8 cellular contexts compared by ENCODE assay signal in genomic region chr11:67429038-67429668, GRCh38. TPM values are rescaled to one million over a fixed set of nuclear protein-coding genes. Genes with fewer than 3 reads are reported as not detected.
DNase-seq lines count a peak whose midpoint lies in the region; ATAC-seq and TF ChIP-seq lines count a peak whose summit lies in the region.

No MANE protein-coding gene starts in this region.

- H3K36me3 ChIP-seq in HAP-1 (replicated peaks) = peaks cover 31% of the 10 kb centered on the region
- no peaks in the 10 kb centered on the region for H3K36me3 ChIP-seq in hepatocyte (replicated peaks; ENCODE audit: insufficient read depth, low read depth)
- no peaks in the 10 kb centered on the region for H3K36me3 ChIP-seq in smooth muscle cell (ENCODE audit: low read depth)

- H4K20me1 ChIP-seq in hepatocyte (ENCODE audit: insufficient read depth, poor library complexity, severe bottlenecking) (no peaks in the 10 kb centered on the region), smooth muscle cell (ENCODE audit: low read depth) (no peaks in the 10 kb centered on the region)

- H3K9me2 ChIP-seq in hepatocyte (replicated peaks; ENCODE audit: insufficient read depth) = no peaks in the 10 kb centered on the region

- H3K4me3 ChIP-seq in HAP-1 (peak overlapping the region; percentile 87), hepatocyte (peak overlapping the region; percentile 86), smooth muscle cell (peak overlapping the region; percentile 80)

- no peaks in the 10 kb centered on the region for H3F3A ChIP-seq in smooth muscle cell (ENCODE audit: low read depth)

- peaks cover 26% of the 10 kb centered on the region for H3K36me3 Mint-ChIP-seq in activated CD4-positive, alpha-beta memory T cell treated with anti-CD3 and anti-CD28 coated beads, Interleukin-2, amount 10 ng/mL, durations not matched to agents 7 days and 5 days (ENCODE audit: low read depth)

- POLR2A ChIA-PET in activated CD4-positive, alpha-beta memory T cell treated with anti-CD3 and anti-CD28 coated beads, Interleukin-2, amount 10 ng/mL, durations not matched to agents 7 days and 5 days (lab: Charles Lee) = interaction anchor here (0.7 to 15.2 kb wide), 14 partner anchors 9 to 151 kb away, joined by 3 to 361 read pairs (median 5); partner anchors contain the start of genes CORO1B, PPP1CA, PTPRCAP and TBC1D10C

- H3K4me2 ChIP-seq in hepatocyte (peak overlapping the region; percentile 96), smooth muscle cell (peak overlapping the region; percentile 99)

- CTCF ChIA-PET in activated CD4-positive, alpha-beta memory T cell treated with anti-CD3 and anti-CD28 coated beads, Interleukin-2, amount 10 ng/mL, durations not matched to agents 7 days and 5 days (lab: Charles Lee) = interaction anchor here (1.7 to 2.1 kb wide), 3 partner anchors 10 to 28 kb away, joined by 5 to 9 read pairs (median 9); partner anchors contain the start of gene PPP1CA

- no peaks in the 10 kb centered on the region for H3K27me3 ChIP-seq in HAP-1 (ENCODE audit: low read depth)
- no peaks in the 10 kb centered on the region for H3K27me3 ChIP-seq in hepatocyte
- no peaks in the 10 kb centered on the region for H3K27me3 ChIP-seq in smooth muscle cell (ENCODE audit: low read depth)

- TF ChIP-seq CTCF in hepatocyte (IDR thresholded peaks at IDR 0.05; ENCODE audit: poor library complexity) (no peak), smooth muscle cell (IDR thresholded peaks at IDR 0.05; ENCODE audit: borderline replicate concordance, insufficient read depth, poor library complexity, severe bottlenecking) (no peak)

- peaks cover 24% of the 10 kb centered on the region for H3K79me2 ChIP-seq in hepatocyte
- peaks cover 24% of the 10 kb centered on the region for H3K79me2 ChIP-seq in smooth muscle cell (ENCODE audit: low read depth)

- peaks cover 11% of the 10 kb centered on the region for H3K4me1 ChIP-seq in HAP-1
- H3K4me1 ChIP-seq in hepatocyte (ENCODE audit: insufficient read depth) = peaks cover 10% of the 10 kb centered on the region
- no peaks in the 10 kb centered on the region for H3K4me1 ChIP-seq in smooth muscle cell (ENCODE audit: low read depth)

- H3K27ac ChIP-seq in hepatocyte = peak overlapping the region; percentile 84
- peak overlapping the region; percentile 74 for H3K27ac ChIP-seq in smooth muscle cell (ENCODE audit: low read depth)

- H2AFZ ChIP-seq in hepatocyte = peak overlapping the region; percentile 57
- H2AFZ ChIP-seq in smooth muscle cell (ENCODE audit: low read depth) = no peak overlapping the region

- no peaks in the 10 kb centered on the region for H3K9me3 Mint-ChIP-seq in activated CD4-positive, alpha-beta memory T cell treated with anti-CD3 and anti-CD28 coated beads, Interleukin-2, amount 10 ng/mL, durations not matched to agents 7 days and 5 days

- peak overlapping the region; percentile 94 for H3K9ac ChIP-seq in smooth muscle cell (ENCODE audit: low read depth)

- DNase-seq in HAP-1 (ENCODE audit: low spot score in 2 of 2) = no peak
- no peak for DNase-seq in activated CD4-positive, alpha-beta memory T cell treated with anti-CD3 and anti-CD28 coated beads, Interleukin-2, amount 10 ng/mL, durations not matched to agents 7 days and 5 days
- DNase-seq in hepatocyte (ENCODE audit: low spot score) = no peak
- no peak for DNase-seq in smooth muscle cell (lab: John Stamatoyannopoulos, UW; ENCODE audit: unreplicated experiment)
- DNase-seq in glomerular visceral epithelial cell (ENCODE audit: extremely low spot score) = no peak
- DNase-seq in NOMO-1 (lab: John Stamatoyannopoulos, UW; ENCODE audit: unreplicated experiment in 2 of 2) = no peak

- ATAC-seq in HG02610 (IDR thresholded peaks at IDR 0.05; ENCODE audit: unreplicated experiment) (no peak), HG03378 (IDR thresholded peaks at IDR 0.05; ENCODE audit: unreplicated experiment) (no peak)

- peaks cover 68% of the 10 kb centered on the region for H3K4me1 Mint-ChIP-seq in activated CD4-positive, alpha-beta memory T cell treated with anti-CD3 and anti-CD28 coated beads, Interleukin-2, amount 10 ng/mL, durations not matched to agents 7 days and 5 days

- H3K9me3 ChIP-seq in HAP-1 (no peaks in the 10 kb centered on the region), hepatocyte (ENCODE audit: low read depth) (no peaks in the 10 kb centered on the region), smooth muscle cell (replicated peaks; ENCODE audit: low read depth) (no peaks in the 10 kb centered on the region)

- in situ Hi-C loops in HAP-1 (cut with MboI; ENCODE audit: low sequenced_read_pairs) = no loop called here

- no peaks in the 10 kb centered on the region for H3K27me3 Mint-ChIP-seq in activated CD4-positive, alpha-beta memory T cell treated with anti-CD3 and anti-CD28 coated beads, Interleukin-2, amount 10 ng/mL, durations not matched to agents 7 days and 5 days

- peak overlapping the region; percentile 94 for H3K27ac Mint-ChIP-seq in activated CD4-positive, alpha-beta memory T cell treated with anti-CD3 and anti-CD28 coated beads, Interleukin-2, amount 10 ng/mL, durations not matched to agents 7 days and 5 days

- WGBS in hepatocyte (ENCODE audit: low lambda C conversion rate, missing lambda C conversion rate) = 71% methylated on average over 9 of the region's 12 CpGs
- WGBS in smooth muscle cell (ENCODE audit: low lambda C conversion rate) = 59% methylated on average over 12 of the region's 12 CpGs

- H3K4me3 Mint-ChIP-seq in activated CD4-positive, alpha-beta memory T cell treated with anti-CD3 and anti-CD28 coated beads, Interleukin-2, amount 10 ng/mL, durations not matched to agents 7 days and 5 days = peak overlapping the region; percentile 95

RNA-seq across cellular contexts. Expression of gene RPS6KB2, which starts 0.9 kb away (rescaled TPM):
- total RNA-seq in activated CD4-positive, alpha-beta memory T cell treated with anti-CD3 and anti-CD28 coated beads, Interleukin-2, amount 10 ng/mL, durations not matched to agents 7 days and 5 days = 10 to 100 TPM; 56.9 to 57.1 TPM
- total RNA-seq in hepatocyte = 59.9 and 65.0 TPM in 2 replicates
- polyA plus RNA-seq in hepatocyte = 105 and 107 TPM in 2 replicates
- total RNA-seq in smooth muscle cell = 66.5 and 86.9 TPM in 2 replicates
- polyA plus RNA-seq in smooth muscle cell = 102 and 107 TPM in 2 replicates

RNA-seq across cellular contexts. Expression of gene PTPRCAP, which starts 8.3 kb away (rescaled TPM):
- total RNA-seq in activated CD4-positive, alpha-beta memory T cell treated with anti-CD3 and anti-CD28 coated beads, Interleukin-2, amount 10 ng/mL, durations not matched to agents 7 days and 5 days = 100 to 1,000 TPM; 398 to 401 TPM
- 2.5 and 3.4 TPM in 2 replicates for total RNA-seq in hepatocyte
- polyA plus RNA-seq in hepatocyte = 1.0 and 1.3 TPM in 2 replicates
- total RNA-seq in smooth muscle cell = 2.5 TPM in 1 of 2 replicates, not detected in the other
- 1.1 TPM in 2 replicates for polyA plus RNA-seq in smooth muscle cell

RNA-seq across cellular contexts. Expression of gene CARNS1, which starts 13.7 kb away (rescaled TPM):
- 1 to 10 TPM in 1 of 2 experiments, under 1 TPM in 1; 0.76 to 1.1 TPM for total RNA-seq in activated CD4-positive, alpha-beta memory T cell treated with anti-CD3 and anti-CD28 coated beads, Interleukin-2, amount 10 ng/mL, durations not matched to agents 7 days and 5 days
- total RNA-seq in hepatocyte = 0.92 and 2.4 TPM in 2 replicates
- polyA plus RNA-seq in hepatocyte = 7.7 and 11.5 TPM in 2 replicates
- total RNA-seq in smooth muscle cell = 0.36 and 0.85 TPM in 2 replicates
- 1.7 and 3.6 TPM in 2 replicates for polyA plus RNA-seq in smooth muscle cell

RNA-seq across cellular contexts. Expression of gene CORO1B, which starts 14.1 kb away (rescaled TPM):
- 100 to 1,000 TPM; 192 to 196 TPM for total RNA-seq in activated CD4-positive, alpha-beta memory T cell treated with anti-CD3 and anti-CD28 coated beads, Interleukin-2, amount 10 ng/mL, durations not matched to agents 7 days and 5 days
- 104 and 118 TPM in 2 replicates for total RNA-seq in hepatocyte
- 150 and 152 TPM in 2 replicates for polyA plus RNA-seq in hepatocyte
- 38.9 and 43.8 TPM in 2 replicates for total RNA-seq in smooth muscle cell
- 84.6 and 85.8 TPM in 2 replicates for polyA plus RNA-seq in smooth muscle cell

RNA-seq across cellular contexts. Expression of gene GPR152, which starts 23.4 kb away (rescaled TPM):
- total RNA-seq in activated CD4-positive, alpha-beta memory T cell treated with anti-CD3 and anti-CD28 coated beads, Interleukin-2, amount 10 ng/mL, durations not matched to agents 7 days and 5 days = not detected
- total RNA-seq in hepatocyte (not detected in 2 replicates), smooth muscle cell (not detected in 2 replicates)
- polyA plus RNA-seq in hepatocyte (not detected in 2 replicates), smooth muscle cell (0.27 and 0.71 TPM in 2 replicates)

Comparison
In these comparisons a context has a peak if more than half of its experiments do, and no peak if none do; other contexts are left out.
1. RNA of gene PTPRCAP, which starts 8.3 kb away (total RNA-seq): 398 to 401 TPM in activated CD4-positive, alpha-beta memory T cell treated with anti-CD3 and anti-CD28 coated beads, Interleukin-2, amount 10 ng/mL, durations not matched to agents 7 days and 5 days; 2.5 to 3.4 TPM in hepatocyte and 2.5 TPM in smooth muscle cell; every median in the first group is over 10 times any median in the second.
2. Peak in every context shown above with its lines, with median percentiles within 50 percentile points of each other: H3K4me3 ChIP-seq.